In the genomic region with DNA sequence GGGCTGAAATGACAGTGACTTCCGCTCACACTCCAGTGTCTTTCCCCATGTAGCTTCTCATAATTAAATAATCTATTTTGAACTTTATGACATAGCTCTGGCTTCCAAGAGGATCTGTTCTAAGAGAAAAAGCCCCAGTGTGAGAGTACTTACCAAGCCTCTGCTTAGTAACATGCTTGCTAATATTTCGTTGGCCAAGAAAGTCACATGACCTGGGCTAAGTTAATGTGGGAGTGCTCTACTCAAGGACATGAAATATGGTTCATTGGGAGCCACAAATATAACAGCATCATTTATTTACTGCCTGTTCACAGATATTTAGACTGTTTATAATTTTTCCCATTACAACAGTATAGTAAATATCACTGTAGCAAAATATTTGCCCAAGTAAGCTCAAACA, we compare ENCODE assay signal across 23 cellular contexts. TPM values are rescaled to one million over a fixed set of nuclear protein-coding genes. Genes with fewer than 3 reads are reported as not detected.
DNase-seq lines count a peak whose midpoint lies in the region; ATAC-seq, FAIRE-seq and TF ChIP-seq lines count a peak whose summit lies in the region.
"Had no signal": no experiment of that assay in that cellular context is flagged by ENCODE, and none has a peak within 500 bp of the region (broad histone marks: within the 10 kb centered on the region; RNA-seq: fewer than 3 reads in every experiment).

No MANE protein-coding gene starts in this region.

- TF ChIP-seq EP300 in GM12878 (IDR thresholded peaks at IDR 0.05; ENCODE audit: borderline replicate concordance in 1 of 2, control insufficient read depth in 1 of 2, low read depth in 2 of 2, low read length in 2 of 2), result no peak

- POLR2A ChIA-PET in A673 (lab: Charles Lee; ENCODE audit: low non-redundant PET) (interaction anchor here (0.5 kb wide), 1 partner anchor 654 kb away, joined by 6 read pairs; no protein-coding TSS in a partner anchor), HEK293T (lab: Yijun Ruan, JAX) (no interaction called here), GM12878 (lab: Charles Lee) (no interaction called here)

- H3K4me1 ChIP-seq in A673 (ENCODE audit: insufficient read depth, low read length, poor library complexity, severe bottlenecking) (no peaks in the 10 kb centered on the region), GM12878 (ENCODE audit: control insufficient read depth, insufficient read depth, low read length) (no peaks in the 10 kb centered on the region), thyroid gland (no peaks in the 10 kb centered on the region)
- H3K4me1 ChIP-seq: HAP-1 had no signal

- FAIRE-seq in GM12878 (lab: Jason Lieb, UNC), result peak; percentile 49
- FAIRE-seq: A204.1, GM12891, GM19239 had no signal

- no peaks in the 10 kb centered on the region for H3K36me3 ChIP-seq in A673 (ENCODE audit: insufficient read depth, low read length, poor library complexity, severe bottlenecking)
- H3K36me3 ChIP-seq in GM12878 (ENCODE audit: control insufficient read depth in 2 of 2, insufficient read depth in 2 of 2, low read length in 1 of 2), result no peaks in the 10 kb centered on the region
- no peaks in the 10 kb centered on the region for H3K36me3 ChIP-seq in thyroid gland
- H3K36me3 ChIP-seq: HAP-1 had no signal

- BruUV-seq in A673 (replicated peaks; lab: Mats Ljungman, UMichigan) (no TSS peak), GM12878 (replicated peaks; lab: Mats Ljungman, UMichigan) (no TSS peak)

- H3K4me3 ChIP-seq in A673 (ENCODE audit: low read depth, low read length, poor library complexity, severe bottlenecking), result no peak overlapping the region
- no peak overlapping the region for H3K4me3 ChIP-seq in GM12878
- H3K4me3 ChIP-seq in thyroid gland (replicated peaks in 1 of 3), result no peak overlapping the region
- H3K4me3 ChIP-seq: HAP-1 had no signal

- H3K27me3 ChIP-seq in A673 (replicated peaks; ENCODE audit: insufficient read depth, low read depth, low read length, poor library complexity) (peaks cover 8% of the 10 kb centered on the region), GM12878 (replicated peaks in 1 of 2; ENCODE audit: control insufficient read depth in 2 of 2, insufficient read depth in 2 of 2, low read length in 1 of 2) (no peaks in the 10 kb centered on the region; a peak in 1 of 4 replicates), thyroid gland (no peaks in the 10 kb centered on the region)

- H3K27ac ChIP-seq in A673 (ENCODE audit: low read depth, low read length, poor library complexity, severe bottlenecking) (no peak overlapping the region), GM12878 (ENCODE audit: control insufficient read depth, insufficient read depth) (no peak overlapping the region), thyroid gland (no peak overlapping the region)
- H3K27ac ChIP-seq: C4-2B, HL-60 had no signal

- H4K20me1 ChIP-seq in GM12878 (ENCODE audit: control insufficient read depth, insufficient read depth), result no peaks in the 10 kb centered on the region

- WGBS in GM12878 (ENCODE audit: insufficient coverage, insufficient replicate concordance, low lambda C conversion rate, missing lambda C conversion rate), result 94% methylated on average over 2 of the region's 2 CpGs
- WGBS in thyroid gland, 2 donors, result 90 to 95% methylated on average over 2 of the region's 2 CpGs

- no peak overlapping the region for H3K4me2 ChIP-seq in GM12878 (ENCODE audit: control insufficient read depth, insufficient read depth)

- SMC1A ChIA-PET in GM12878 (lab: Charles Lee; ENCODE audit: uncharacterized antibody, unreplicated experiment), result interaction anchor here (0.9 to 4.6 kb wide), 4 partner anchors 18 to 40 kb away, joined by 3 to 34 read pairs (median 4); no protein-coding TSS in a partner anchor

- H3K79me2 ChIP-seq in GM12878 (ENCODE audit: control insufficient read depth, insufficient read depth, low read length), result no peaks in the 10 kb centered on the region

- intact Hi-C loops in A673 (cut with micrococcal nuclease; ENCODE audit: unreplicated experiment), result no loop called here
- intact Hi-C loops in GM12878 (cut with micrococcal nuclease; ENCODE audit: unreplicated experiment), result no loop called here
- intact Hi-C loops in thyroid gland (cut with DNase I), result no loop called here

- H3K9me3 ChIP-seq in A673 (ENCODE audit: low read depth, low read length, poor library complexity, severe bottlenecking) (no peaks in the 10 kb centered on the region), GM12878 (replicated peaks; ENCODE audit: control insufficient read depth, insufficient read depth, low read length) (no peaks in the 10 kb centered on the region), thyroid gland (no peaks in the 10 kb centered on the region)
- H3K9me3 ChIP-seq: HAP-1 had no signal

- RAD21 ChIA-PET in GM12878 (lab: Charles Lee; ENCODE audit: unreplicated experiment), result interaction anchor here (0.9 to 4.0 kb wide), 2 partner anchors 40 to 57 kb away, joined by 4 to 25 read pairs; no protein-coding TSS in a partner anchor

- ATAC-seq in GM12878, result peak; percentile 57
- no peak for ATAC-seq in HG02870 (IDR thresholded peaks at IDR 0.05; ENCODE audit: unreplicated experiment)

- H2AFZ ChIP-seq in GM12878 (ENCODE audit: control insufficient read depth, low read depth, low read length), result no peak overlapping the region

- DNase-seq in A673 (ENCODE audit: low spot score), result peak; percentile 18
- DNase-seq in HEK293T (ENCODE audit: extremely low spot score), result peak; percentile 14
- peak; percentile 12 for DNase-seq in NAMALWA (ENCODE audit: low spot score)
- no peak for DNase-seq in GM12878 (ENCODE audit: low read depth, low spot score)
- no peak for DNase-seq in thyroid gland
- no peak for DNase-seq in COLO829 (ENCODE audit: low spot score)
- no peak for DNase-seq in activated T-cell treated with anti-CD3 and anti-CD28 coated beads, Interleukin-2, amount 50 U/mL, for 1 hour
- DNase-seq: AML-193; CD4-positive, alpha-beta T cell; DMS53; DND-41; EL had no signal

- TF ChIP-seq CTCF in A673 (conservative IDR thresholded peaks at IDR 0.05; ENCODE audit: low read depth, low read length) (no peak), GM12878 (IDR thresholded peaks at IDR 0.05 in 2 of 3, conservative IDR thresholded peaks at IDR 0.05 in 1 of 3; ENCODE audit: control insufficient read depth in 2 of 3, extremely low read depth in 1 of 3, insufficient read depth in 1 of 3, low read depth in 3 of 3, low read length in 3 of 3) (no peak), thyroid gland (IDR thresholded peaks at IDR 0.05) (no peak)

- H3K9ac ChIP-seq in GM12878 (ENCODE audit: control insufficient read depth, insufficient read depth, low read length), result no peak overlapping the region

- no peak for TF ChIP-seq RAD21 in GM12878 (IDR thresholded peaks at IDR 0.05; ENCODE audit: insufficient read depth, low read depth, low read length)

- TF ChIP-seq POLR2A in GM12878 (IDR thresholded peaks at IDR 0.05; ENCODE audit: low read depth, low read length), result no peak
- no peak for TF ChIP-seq POLR2A in thyroid gland (IDR thresholded peaks at IDR 0.05)

- in situ Hi-C loops in GM12878 (cut with MboI), result loop anchor here (5.0 kb wide), 1 partner anchor 35 kb away; no protein-coding TSS in a partner anchor

- CTCF ChIA-PET in A673 (lab: Charles Lee), result no interaction called here
- CTCF ChIA-PET in HEK293T (lab: Yijun Ruan, JAX), result interaction anchor here (1.0 kb wide), 1 partner anchor 26 kb away, joined by 5 read pairs; no protein-coding TSS in a partner anchor
- CTCF ChIA-PET in GM12878 (lab: Yijun Ruan, JAX), result interaction anchor here (0.9 to 5.6 kb wide), 5 partner anchors 20 to 313 kb away, joined by 4 to 82 read pairs (median 6); partner anchors contain the start of gene CCDC73

TF ChIP-seq in HEK293T, 16 proteins besides CTCF, POLR2A, EP300 and RAD21 (continues in another document):
- TF ChIP-seq NFRKB (IDR thresholded peaks at IDR 0.05) (no peak), L3MBTL2 (conservative IDR thresholded peaks at IDR 0.05) (no peak), LEF1 (IDR thresholded peaks at IDR 0.05; ENCODE audit: borderline replicate concordance) (no peak), ELF4 (IDR thresholded peaks at IDR 0.05) (no peak), HDGF (IDR thresholded peaks at IDR 0.05; ENCODE audit: borderline replicate concordance) (no peak), BHLHE40 (IDR thresholded peaks at IDR 0.05; ENCODE audit: borderline replicate concordance) (no peak), CTBP1 (IDR thresholded peaks at IDR 0.05; ENCODE audit: borderline replicate concordance) (no peak), FOXA1 (IDR thresholded peaks at IDR 0.05) (no peak)

TF ChIP-seq in GM12878, 131 proteins besides CTCF, POLR2A, EP300 and RAD21:
- TF ChIP-seq NFIC (IDR thresholded peaks at IDR 0.05; ENCODE audit: low read depth, low read length), result no peak
- peak; percentile 42; the same call in 1 of the 2 replicates for TF ChIP-seq RAD51 (IDR thresholded peaks at IDR 0.05)

RNA-seq across cellular contexts. Expression of gene CCDC73, which starts 42.5 kb away (rescaled TPM):
- total RNA-seq in A673 (2021) (not detected in 2 replicates), GM12878 (2014; rRNA removed) (0.16 and 0.23 TPM in 2 replicates), GM12878 (2014; rRNA removed; fragmentation: Illumina TruSeq; extraction: Trizol) (0.27 and 0.78 TPM in 2 replicates), GM12878 (2021) (0.05 and 0.11 TPM in 2 replicates), thyroid gland (under 1 TPM in 2 of 4 donors, not detected in 2; 0.15 to 0.27 TPM)
- 0.46 and 0.78 TPM in 2 replicates for total RNA-seq in GM12878 (2013; cell fraction: nucleolus; rRNA removed)
- polyA plus RNA-seq in GM12878 (2011; ENCODE audit: low read depth), result 0.08 TPM
- polyA plus RNA-seq in GM12878 (2011; rRNA removed) (0.16 and 0.32 TPM in 2 replicates), GM12878 (2014; fragmentation: Illumina TruSeq; extraction: Trizol) (0.10 TPM in 1 of 2 replicates, not detected in the other), GM12878 (2014; fragmentation: Nextera tagmentation; extraction: Ambion mirVana) (under 1 TPM; 0.11 to 0.57 TPM), GM12878 (2014; rRNA removed) (0.05 and 0.09 TPM in 2 replicates), GM12878 (2016; fragmentation: Nextera tagmentation; extraction: Ambion mirVana) (under 1 TPM; 0.05 to 0.20 TPM)
- polyA plus RNA-seq in GM12878 (2011; cell fraction: cytosol; rRNA removed), result 0.03 and 0.05 TPM in 2 replicates
- polyA plus RNA-seq in GM12878 (2011; cell fraction: nucleus; rRNA removed), result 0.12 and 0.18 TPM in 2 replicates
- polyA plus RNA-seq in GM12878 (2012), result 0.10 and 0.24 TPM in 2 replicates
- polyA minus RNA-seq in GM12878 (2011; rRNA and poly(A)+ RNA removed), result 0.07 and 0.10 TPM in 2 replicates
- polyA minus RNA-seq in GM12878 (2011; cell fraction: cytosol; rRNA and poly(A)+ RNA removed), result not detected in 2 replicates
- 0.24 and 0.38 TPM in 2 replicates for polyA minus RNA-seq in GM12878 (2011; cell fraction: nucleus; rRNA and poly(A)+ RNA removed)
- total RNA-seq: CD4-positive, alpha-beta T cell; G401; H4; HT1080 had no signal
- polyA plus RNA-seq: BJ had no signal

Comparison
In these comparisons a context has a peak if more than half of its experiments do, and no peak if none do; other contexts are left out.
1. DNase-seq: peak in A673 (single experiment), HEK293T (single experiment) and NAMALWA (single experiment); none in GM12878 (single experiment), thyroid gland (0 of 2), COLO829 (single experiment) and activated T-cell treated with anti-CD3 and anti-CD28 coated beads, Interleukin-2, amount 50 U/mL, for 1 hour (single experiment).